23 cellular contexts compared by ENCODE assay signal in the genomic region with DNA sequence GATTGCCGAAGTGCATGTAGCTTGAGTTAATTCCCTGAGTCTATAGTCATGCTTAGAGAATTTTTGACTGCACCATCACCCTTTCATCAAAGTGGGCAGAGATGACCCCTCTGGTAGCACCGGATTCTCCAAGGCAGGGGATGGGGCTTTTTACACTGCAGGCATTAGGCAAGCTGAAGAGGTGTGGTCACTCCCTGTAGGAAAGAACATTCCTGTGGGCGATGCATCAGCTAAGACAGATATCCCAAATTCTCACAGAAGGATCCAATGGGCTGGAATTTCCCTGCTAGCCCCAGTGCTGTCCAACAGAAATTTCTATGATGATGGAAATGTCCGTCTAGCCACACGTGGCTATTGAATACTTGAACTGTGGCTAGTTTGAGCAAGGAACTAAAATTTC.
DNase-seq lines count a peak whose midpoint lies in the region; ATAC-seq and TF ChIP-seq lines count a peak whose summit lies in the region.
"Had no signal": no experiment of that assay in that cellular context is flagged by ENCODE, and none has a peak within 500 bp of the region (broad histone marks: within the 10 kb centered on the region; RNA-seq: fewer than 3 reads in every experiment).

No MANE protein-coding gene starts in this region.

- no peaks in the 10 kb centered on the region for H3K36me3 ChIP-seq in testis (ENCODE audit: low read depth, missing control alignments)
- H3K36me3 ChIP-seq: neural progenitor cell had no signal

- TF ChIP-seq CTCF in AG10803 (conservative IDR thresholded peaks at IDR 0.05; ENCODE audit: low read length), result no peak
- no peak for TF ChIP-seq CTCF in cardiac fibroblast (IDR thresholded peaks at IDR 0.05; ENCODE audit: low read depth, low read length)
- no peak for TF ChIP-seq CTCF in testis (IDR thresholded peaks at IDR 0.05)
- TF ChIP-seq CTCF in endothelial cell (IDR thresholded peaks at IDR 0.05; ENCODE audit: unreplicated experiment), result no peak

- H3K27ac ChIP-seq in testis, result no peak overlapping the region
- H3K27ac ChIP-seq: neural progenitor cell, psoas muscle had no signal

- no peaks in the 10 kb centered on the region for H3K9me3 Mint-ChIP-seq in endothelial cell (ENCODE audit: unreplicated experiment)
- peaks cover 15 to 33% of the 10 kb centered on the region in 2 donors for H3K9me3 Mint-ChIP-seq in stimulated activated naive CD8-positive, alpha-beta T cell treated with anti-CD3 and anti-CD28 coated beads, Interleukin-15, amount 100 ng/mL, for 72 hours

- H3K27me3 Mint-ChIP-seq in endothelial cell (ENCODE audit: unreplicated experiment), result peaks cover 4% of the 10 kb centered on the region
- no peaks in the 10 kb centered on the region for H3K27me3 Mint-ChIP-seq in stimulated activated naive CD8-positive, alpha-beta T cell treated with anti-CD3 and anti-CD28 coated beads, Interleukin-15, amount 100 ng/mL, for 72 hours
- H3K27me3 Mint-ChIP-seq: activated CD4-positive, alpha-beta memory T cell treated with anti-CD3 and anti-CD28 coated beads, Interleukin-2, amount 10 ng/mL, durations not matched to agents 7 days and 5 days had no signal

- no peaks in the 10 kb centered on the region for H3K27me3 ChIP-seq in testis
- H3K27me3 ChIP-seq: neural progenitor cell had no signal

- intact Hi-C loops in testis (cut with DNase I; ENCODE audit: low total_unique reads), result no loop called here

- TF ChIP-seq POLR2A in testis (IDR thresholded peaks at IDR 0.05), result no peak

- DNase-seq in AG10803 (ENCODE audit: low read depth), result peak; percentile 77
- DNase-seq in LHCN-M2 (ENCODE audit: low read depth), result peak; percentile 9
- DNase-seq in cardiac fibroblast (ENCODE audit: low read depth in 2 of 2), result peak; percentile 56 to 67
- DNase-seq in kidney tubule cell (ENCODE audit: low spot score), result peak; percentile 91
- no peak for DNase-seq in testis
- DNase-seq in NCI-H2171 treated with DMSO at 0.1 percent for 48 hours (lab: John Stamatoyannopoulos, UW), result no peak
- DNase-seq in endothelial cell (ENCODE audit: low spot score), result no peak
- DNase-seq in stimulated activated naive CD8-positive, alpha-beta T cell treated with anti-CD3 and anti-CD28 coated beads, Interleukin-15, amount 100 ng/mL, for 72 hours, result no peak
- DNase-seq: activated B cell treated with CpG ODN at 0.5 μM for 24 hours; activated CD4-positive, alpha-beta memory T cell treated with anti-CD3 and anti-CD28 coated beads, Interleukin-2, amount 10 ng/mL, durations not matched to agents 7 days and 5 days; amygdala; DND-41; H7; hippocampal formation; mucosa of descending colon; NCI-H1436 treated with DMSO at 0.1 percent for 48 hours; NCI-H2171; NCI-H748 treated with DMSO at 0.1 percent for 48 hours; psoas muscle; stimulated activated CD8-positive, alpha-beta memory T cell treated with anti-CD3 and anti-CD28 coated beads, Interleukin-4, amount 100 ng/mL, for 48 hours had no signal

- WGBS in testis, 2 donors, result 94% methylated on average over 5 of the region's 5 CpGs

- ATAC-seq in stimulated activated naive CD8-positive, alpha-beta T cell treated with anti-CD3 and anti-CD28 coated beads, Interleukin-15, amount 100 ng/mL, for 72 hours, result no peak
- ATAC-seq: HepG2, mucosa of descending colon, psoas muscle had no signal

- peaks cover 4% of the 10 kb centered on the region for H3K4me1 Mint-ChIP-seq in endothelial cell (ENCODE audit: unreplicated experiment)
- no peaks in the 10 kb centered on the region for H3K4me1 Mint-ChIP-seq in stimulated activated naive CD8-positive, alpha-beta T cell treated with anti-CD3 and anti-CD28 coated beads, Interleukin-15, amount 100 ng/mL, for 72 hours
- H3K4me1 Mint-ChIP-seq: activated B cell treated with CpG ODN at 0.5 μM for 24 hours; activated CD4-positive, alpha-beta memory T cell treated with anti-CD3 and anti-CD28 coated beads, Interleukin-2, amount 10 ng/mL, durations not matched to agents 7 days and 5 days; neural progenitor cell had no signal

- H3K9me3 ChIP-seq in testis, result no peaks in the 10 kb centered on the region
- H3K9me3 ChIP-seq: mucosa of descending colon, psoas muscle had no signal

- peaks cover 10% of the 10 kb centered on the region for H3K36me3 Mint-ChIP-seq in endothelial cell (ENCODE audit: low read depth, unreplicated experiment)

- no peak overlapping the region for H3K4me3 Mint-ChIP-seq in endothelial cell (ENCODE audit: unreplicated experiment)
- no peak overlapping the region for H3K4me3 Mint-ChIP-seq in stimulated activated naive CD8-positive, alpha-beta T cell treated with anti-CD3 and anti-CD28 coated beads, Interleukin-15, amount 100 ng/mL, for 72 hours
- H3K4me3 Mint-ChIP-seq: activated B cell treated with CpG ODN at 0.5 μM for 24 hours; activated CD4-positive, alpha-beta memory T cell treated with anti-CD3 and anti-CD28 coated beads, Interleukin-2, amount 10 ng/mL, durations not matched to agents 7 days and 5 days; neural progenitor cell; T-helper 2 cell treated with Interferon-gamma antibody and Interleukin-4, amounts not matched to agents 5 μg/mL and 100 μg/mL, for 36 hours had no signal

- no peaks in the 10 kb centered on the region for H3K4me1 ChIP-seq in testis
- H3K4me1 ChIP-seq: neural progenitor cell, psoas muscle had no signal

- H3K4me3 ChIP-seq in AG10803 (ENCODE audit: low read length) (no peak overlapping the region), cardiac fibroblast (replicated peaks in 1 of 2; ENCODE audit: low read depth in 2 of 2, low read length in 2 of 2) (no peak overlapping the region), testis (no peak overlapping the region)
- H3K4me3 ChIP-seq: mucosa of descending colon, neural progenitor cell, psoas muscle had no signal

- no peak overlapping the region for H3K27ac Mint-ChIP-seq in endothelial cell (ENCODE audit: unreplicated experiment)
- no peak overlapping the region for H3K27ac Mint-ChIP-seq in stimulated activated naive CD8-positive, alpha-beta T cell treated with anti-CD3 and anti-CD28 coated beads, Interleukin-15, amount 100 ng/mL, for 72 hours
- H3K27ac Mint-ChIP-seq: activated B cell treated with CpG ODN at 0.5 μM for 24 hours; activated CD4-positive, alpha-beta memory T cell treated with anti-CD3 and anti-CD28 coated beads, Interleukin-2, amount 10 ng/mL, durations not matched to agents 7 days and 5 days; neural progenitor cell; T-helper 2 cell treated with Interferon-gamma antibody and Interleukin-4, amounts not matched to agents 5 μg/mL and 100 μg/mL, for 36 hours had no signal

Comparison
In these comparisons a context has a peak if more than half of its experiments do, and no peak if none do; other contexts are left out.
1. DNase-seq: peak in AG10803 (single experiment), LHCN-M2 (single experiment), cardiac fibroblast (2 of 2) and kidney tubule cell (single experiment); none in testis (single experiment), NCI-H2171 treated with DMSO at 0.1 percent for 48 hours (single experiment), endothelial cell (single experiment) and stimulated activated naive CD8-positive, alpha-beta T cell treated with anti-CD3 and anti-CD28 coated beads, Interleukin-15, amount 100 ng/mL, for 72 hours (0 of 2).